In genomic region chrX:132482632-132483031, GRCh38 we compare ENCODE assay signal across 21 cellular contexts. TPM values are rescaled to one million over a fixed set of nuclear protein-coding genes. Genes with fewer than 3 reads are reported as not detected.
A peak's percentile ranks its signal among the peaks of the same experiment; 100 is the strongest.
DNase-seq lines count a peak whose midpoint lies in the region; ATAC-seq and TF ChIP-seq lines count a peak whose summit lies in the region.
"Had no signal": no experiment of that assay in that cellular context is flagged by ENCODE, and none has a peak within 500 bp of the region (broad histone marks: within the 10 kb centered on the region; RNA-seq: fewer than 3 reads in every experiment).

No MANE protein-coding gene starts in this region.

- H3K36me3 Mint-ChIP-seq in activated naive CD8-positive, alpha-beta T cell: no peaks in the 10 kb centered on the region
- no peaks in the 10 kb centered on the region for H3K36me3 Mint-ChIP-seq in activated naive CD8-positive, alpha-beta T cell treated with anti-CD3 and anti-CD28 coated beads, Interleukin-2, amount 50 U/mL, for 24 hours (ENCODE audit: low read depth)
- H3K36me3 Mint-ChIP-seq: brain; CD4-positive, CD25-positive, alpha-beta regulatory T cell; stimulated activated memory B cell treated with anti-CD40 and anti-IgM and Interleukin-4, amounts not matched to agents 10 μg/mL and 1 μg/mL and 100 μg/mL, for 72 hours had no signal

- no peak overlapping the region for H3K4me3 Mint-ChIP-seq in activated naive CD8-positive, alpha-beta T cell
- H3K4me3 Mint-ChIP-seq in activated naive CD8-positive, alpha-beta T cell treated with anti-CD3 and anti-CD28 coated beads, Interleukin-2, amount 50 U/mL, for 24 hours: no peak overlapping the region
- H3K4me3 Mint-ChIP-seq: activated CD4-positive, alpha-beta T cell treated with anti-CD3 and anti-CD28 coated beads, Interleukin-2, amount 10 ng/mL, durations not matched to agents 24 days and 14 days; CD4-positive, CD25-positive, alpha-beta regulatory T cell; nephron progenitor cell; stimulated activated memory B cell treated with anti-CD40 and anti-IgM and Interleukin-4, amounts not matched to agents 10 μg/mL and 1 μg/mL and 100 μg/mL, for 72 hours had no signal

- H3K4me1 ChIP-seq in KMS-11 (ENCODE audit: low read depth, poor library complexity, severe bottlenecking) (peaks cover 82% of the 10 kb centered on the region), hepatocyte (ENCODE audit: insufficient read depth) (peaks cover 9% of the 10 kb centered on the region), adrenal gland (replicated peaks in 1 of 2) (peaks cover 0 to 54% of the 10 kb centered on the region in 2 donors), foreskin keratinocyte (peaks cover 9% of the 10 kb centered on the region)

- H3K27ac ChIP-seq in KMS-11 (no peak overlapping the region; the same call in 1 of the 2 replicates), hepatocyte (no peak overlapping the region), adrenal gland (no peak overlapping the region), foreskin keratinocyte (no peak overlapping the region)
- H3K27ac ChIP-seq: esophagus squamous epithelium, GM23248, vagina had no signal

- H3K27ac Mint-ChIP-seq in activated naive CD8-positive, alpha-beta T cell: peak overlapping the region; percentile 34
- H3K27ac Mint-ChIP-seq in activated naive CD8-positive, alpha-beta T cell treated with anti-CD3 and anti-CD28 coated beads, Interleukin-2, amount 50 U/mL, for 24 hours: no peak overlapping the region
- H3K27ac Mint-ChIP-seq: activated CD4-positive, alpha-beta T cell treated with anti-CD3 and anti-CD28 coated beads, Interleukin-2, amount 10 ng/mL, durations not matched to agents 24 days and 14 days; nephron progenitor cell had no signal

- no peak overlapping the region for H3K4me3 ChIP-seq in KMS-11 (IDR thresholded peaks at IDR 0.05; ENCODE audit: insufficient read depth, low read depth, low read length)
- no peak overlapping the region for H3K4me3 ChIP-seq in hepatocyte
- no peak overlapping the region for H3K4me3 ChIP-seq in adrenal gland
- H3K4me3 ChIP-seq: esophagus squamous epithelium, GM23248, vagina had no signal

- H3K4me1 Mint-ChIP-seq in activated naive CD8-positive, alpha-beta T cell (ENCODE audit: low read depth): peaks cover 66% of the 10 kb centered on the region
- peaks cover 68% of the 10 kb centered on the region for H3K4me1 Mint-ChIP-seq in activated naive CD8-positive, alpha-beta T cell treated with anti-CD3 and anti-CD28 coated beads, Interleukin-2, amount 50 U/mL, for 24 hours

- H3K9ac ChIP-seq in KMS-11: no peak overlapping the region
- H3K9ac ChIP-seq: GM23248 had no signal

- TF ChIP-seq POLR2A in adrenal gland (IDR thresholded peaks at IDR 0.05): no peak

- H3K9me3 Mint-ChIP-seq in activated naive CD8-positive, alpha-beta T cell (ENCODE audit: low read depth): no peaks in the 10 kb centered on the region
- no peaks in the 10 kb centered on the region for H3K9me3 Mint-ChIP-seq in activated naive CD8-positive, alpha-beta T cell treated with anti-CD3 and anti-CD28 coated beads, Interleukin-2, amount 50 U/mL, for 24 hours
- H3K9me3 Mint-ChIP-seq: activated CD4-positive, alpha-beta T cell treated with anti-CD3 and anti-CD28 coated beads, Interleukin-2, amount 10 ng/mL, durations not matched to agents 24 days and 14 days; brain; CD4-positive, CD25-positive, alpha-beta regulatory T cell; nephron progenitor cell; stimulated activated memory B cell treated with anti-CD40 and anti-IgM and Interleukin-4, amounts not matched to agents 10 μg/mL and 1 μg/mL and 100 μg/mL, for 72 hours had no signal

- TF ChIP-seq CTCF in KMS-11 (conservative IDR thresholded peaks at IDR 0.05; ENCODE audit: low read depth, low read length) (no peak), hepatocyte (IDR thresholded peaks at IDR 0.05; ENCODE audit: poor library complexity) (no peak), adrenal gland (IDR thresholded peaks at IDR 0.05) (no peak), foreskin keratinocyte (conservative IDR thresholded peaks at IDR 0.05) (no peak)

- DNase-seq in activated naive CD8-positive, alpha-beta T cell treated with anti-CD3 and anti-CD28 coated beads, Interleukin-2, amount 50 U/mL, for 24 hours: no peak
- no peak for DNase-seq in hepatocyte (ENCODE audit: low spot score)
- no peak for DNase-seq in stimulated activated CD4-positive, alpha-beta T cell treated with anti-CD3 and anti-CD28 coated beads, Interleukin-4, amount 100 ng/mL, for 24 hours
- DNase-seq in adrenal gland: no peak
- DNase-seq in foreskin keratinocyte: no peak
- DNase-seq: activated CD4-positive, alpha-beta T cell treated with anti-CD3 and anti-CD28 coated beads, Interleukin-2, amount 10 ng/mL, durations not matched to agents 24 days and 14 days; CD4-positive, CD25-positive, alpha-beta regulatory T cell; esophagus squamous epithelium; GM23248; Karpas-422; left cardiac atrium; NCI-H524; nephron progenitor cell; OCI-M1; Right ventricle myocardium superior had no signal

- H4K20me1 ChIP-seq in KMS-11 (ENCODE audit: insufficient read depth): no peaks in the 10 kb centered on the region
- no peaks in the 10 kb centered on the region for H4K20me1 ChIP-seq in hepatocyte (ENCODE audit: insufficient read depth, poor library complexity, severe bottlenecking)

- H3K4me2 ChIP-seq in KMS-11 (peak overlapping the region; percentile 53; the same call in 1 of the 2 replicates), hepatocyte (peak overlapping the region; percentile 13)

- H3K27me3 Mint-ChIP-seq in activated naive CD8-positive, alpha-beta T cell: no peaks in the 10 kb centered on the region
- H3K27me3 Mint-ChIP-seq in activated naive CD8-positive, alpha-beta T cell treated with anti-CD3 and anti-CD28 coated beads, Interleukin-2, amount 50 U/mL, for 24 hours: no peaks in the 10 kb centered on the region
- H3K27me3 Mint-ChIP-seq: activated CD4-positive, alpha-beta T cell treated with anti-CD3 and anti-CD28 coated beads, Interleukin-2, amount 10 ng/mL, durations not matched to agents 24 days and 14 days; CD4-positive, CD25-positive, alpha-beta regulatory T cell; stimulated activated memory B cell treated with anti-CD40 and anti-IgM and Interleukin-4, amounts not matched to agents 10 μg/mL and 1 μg/mL and 100 μg/mL, for 72 hours had no signal

- no peaks in the 10 kb centered on the region for H3K9me2 ChIP-seq in hepatocyte (replicated peaks; ENCODE audit: insufficient read depth)

- no peak overlapping the region for H2AFZ ChIP-seq in KMS-11 (ENCODE audit: low read depth)
- H2AFZ ChIP-seq in hepatocyte: no peak overlapping the region
- H2AFZ ChIP-seq: GM23248 had no signal

- ATAC-seq in activated naive CD8-positive, alpha-beta T cell treated with anti-CD3 and anti-CD28 coated beads, Interleukin-2, amount 50 U/mL, for 24 hours: no peak
- ATAC-seq in GM21786 (IDR thresholded peaks at IDR 0.05; ENCODE audit: unreplicated experiment): no peak
- no peak for ATAC-seq in foreskin keratinocyte
- ATAC-seq: left cardiac atrium; stimulated activated memory B cell treated with anti-CD40 and anti-IgM and Interleukin-4, amounts not matched to agents 10 μg/mL and 1 μg/mL and 100 μg/mL, for 72 hours had no signal

- 45% methylated on average over 4 of the region's 4 CpGs for WGBS in hepatocyte (ENCODE audit: low lambda C conversion rate, missing lambda C conversion rate)
- 36 to 59% (median 49%) methylated on average over 2 to 4 of the region's 4 CpGs for WGBS in adrenal gland, 4 donors

- H3K9me3 ChIP-seq in hepatocyte (ENCODE audit: low read depth) (no peaks in the 10 kb centered on the region), adrenal gland (replicated peaks in 1 of 3) (no peaks in the 10 kb centered on the region)
- H3K9me3 ChIP-seq: esophagus squamous epithelium, vagina had no signal

- H3K27me3 ChIP-seq in KMS-11 (ENCODE audit: insufficient read depth, low read depth) (no peaks in the 10 kb centered on the region), hepatocyte (no peaks in the 10 kb centered on the region), adrenal gland (no peaks in the 10 kb centered on the region), foreskin keratinocyte (no peaks in the 10 kb centered on the region)
- H3K27me3 ChIP-seq: esophagus squamous epithelium, vagina had no signal

- H3K36me3 ChIP-seq in KMS-11 (ENCODE audit: insufficient read depth): no peaks in the 10 kb centered on the region
- no peaks in the 10 kb centered on the region for H3K36me3 ChIP-seq in hepatocyte (replicated peaks; ENCODE audit: insufficient read depth, low read depth)
- no peaks in the 10 kb centered on the region for H3K36me3 ChIP-seq in adrenal gland (replicated peaks in 1 of 2)
- H3K36me3 ChIP-seq: esophagus squamous epithelium, vagina had no signal

- intact Hi-C loops in adrenal gland (cut with DNase I): loop anchor here in 1 of 2 donors (10.0 kb wide), 1 partner anchor 112 kb away; no protein-coding TSS in a partner anchor

- peaks cover 33% of the 10 kb centered on the region; the same call in 1 of the 2 replicates for H3K79me2 ChIP-seq in KMS-11 (ENCODE audit: insufficient read depth, low read depth)
- H3K79me2 ChIP-seq in hepatocyte: peaks cover 12% of the 10 kb centered on the region

RNA-seq across cellular contexts. Expression of gene MBNL3, which starts 6.2 kb away (rescaled TPM):
- total RNA-seq in hepatocyte: 73.8 and 90.5 TPM in 2 replicates
- polyA plus RNA-seq in hepatocyte: 9.6 and 11.6 TPM in 2 replicates
- 100 to 1,000 TPM in 1 of 8 donors, 10 to 100 TPM in 7; 39.0 to 166 (median 64.3) TPM for total RNA-seq in adrenal gland
- polyA plus RNA-seq in adrenal gland: 10 to 100 TPM in 1 of 3 donors, 1 to 10 TPM in 2; 2.4 to 18.0 (median 5.7) TPM
- 12.4 and 13.1 TPM in 2 replicates for total RNA-seq in foreskin keratinocyte
- 1.2 and 1.5 TPM in 2 replicates for polyA plus RNA-seq in foreskin keratinocyte
